ENCODE assay signal across 10 cellular contexts in the genomic region with DNA sequence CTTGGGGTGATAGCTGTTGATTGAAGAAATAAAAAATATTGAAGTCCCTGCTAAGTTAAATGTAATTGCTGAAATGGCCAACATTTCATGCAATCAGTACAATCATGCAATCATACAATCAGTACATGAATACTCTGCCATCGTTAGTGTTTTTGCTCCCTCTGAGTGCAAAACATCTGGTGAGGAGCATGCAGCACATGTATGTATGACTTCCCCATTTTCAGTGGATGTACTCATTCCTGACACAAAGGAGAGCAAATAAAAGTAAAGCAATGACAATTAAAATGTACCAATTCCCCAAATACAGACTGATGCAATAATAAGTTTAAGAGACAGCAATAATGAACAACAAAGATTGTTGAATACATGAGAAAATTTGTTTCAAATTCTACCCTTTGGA.
"Had no signal": no experiment of that assay in that cellular context is flagged by ENCODE, and none has a peak within 500 bp of the region (broad histone marks: within the 10 kb centered on the region; RNA-seq: fewer than 3 reads in every experiment).

No MANE protein-coding gene starts in this region.

- ATAC-seq: natural killer cell; stimulated activated naive CD8-positive, alpha-beta T cell treated with anti-CD3 and anti-CD28 coated beads, Interleukin-15, amount 100 ng/mL, for 72 hours had no signal

- H3K9me3 Mint-ChIP-seq: immature natural killer cell; natural killer cell; stimulated activated naive CD8-positive, alpha-beta T cell treated with anti-CD3 and anti-CD28 coated beads, Interleukin-15, amount 100 ng/mL, for 72 hours had no signal

- H3K4me3 Mint-ChIP-seq: immature natural killer cell; natural killer cell; stimulated activated naive CD8-positive, alpha-beta T cell treated with anti-CD3 and anti-CD28 coated beads, Interleukin-15, amount 100 ng/mL, for 72 hours had no signal

- H3K36me3 Mint-ChIP-seq: immature natural killer cell, natural killer cell had no signal

- H3K27ac Mint-ChIP-seq: immature natural killer cell; natural killer cell; stimulated activated naive CD8-positive, alpha-beta T cell treated with anti-CD3 and anti-CD28 coated beads, Interleukin-15, amount 100 ng/mL, for 72 hours had no signal

- DNase-seq: activated naive CD4-positive, alpha-beta T cell treated with Interleukin-2 at 50 U/mL for 16 hours; activated T-cell treated with anti-CD3 and anti-CD28 coated beads for 4 hours; head of caudate nucleus; immature natural killer cell; mesenchymal stem cell; natural killer cell; sigmoid colon; spleen; stimulated activated naive CD8-positive, alpha-beta T cell treated with anti-CD3 and anti-CD28 coated beads, Interleukin-15, amount 100 ng/mL, for 72 hours; upper lobe of left lung had no signal
